Comparison of ENCODE assay signal across 11 cellular contexts in the genomic region with DNA sequence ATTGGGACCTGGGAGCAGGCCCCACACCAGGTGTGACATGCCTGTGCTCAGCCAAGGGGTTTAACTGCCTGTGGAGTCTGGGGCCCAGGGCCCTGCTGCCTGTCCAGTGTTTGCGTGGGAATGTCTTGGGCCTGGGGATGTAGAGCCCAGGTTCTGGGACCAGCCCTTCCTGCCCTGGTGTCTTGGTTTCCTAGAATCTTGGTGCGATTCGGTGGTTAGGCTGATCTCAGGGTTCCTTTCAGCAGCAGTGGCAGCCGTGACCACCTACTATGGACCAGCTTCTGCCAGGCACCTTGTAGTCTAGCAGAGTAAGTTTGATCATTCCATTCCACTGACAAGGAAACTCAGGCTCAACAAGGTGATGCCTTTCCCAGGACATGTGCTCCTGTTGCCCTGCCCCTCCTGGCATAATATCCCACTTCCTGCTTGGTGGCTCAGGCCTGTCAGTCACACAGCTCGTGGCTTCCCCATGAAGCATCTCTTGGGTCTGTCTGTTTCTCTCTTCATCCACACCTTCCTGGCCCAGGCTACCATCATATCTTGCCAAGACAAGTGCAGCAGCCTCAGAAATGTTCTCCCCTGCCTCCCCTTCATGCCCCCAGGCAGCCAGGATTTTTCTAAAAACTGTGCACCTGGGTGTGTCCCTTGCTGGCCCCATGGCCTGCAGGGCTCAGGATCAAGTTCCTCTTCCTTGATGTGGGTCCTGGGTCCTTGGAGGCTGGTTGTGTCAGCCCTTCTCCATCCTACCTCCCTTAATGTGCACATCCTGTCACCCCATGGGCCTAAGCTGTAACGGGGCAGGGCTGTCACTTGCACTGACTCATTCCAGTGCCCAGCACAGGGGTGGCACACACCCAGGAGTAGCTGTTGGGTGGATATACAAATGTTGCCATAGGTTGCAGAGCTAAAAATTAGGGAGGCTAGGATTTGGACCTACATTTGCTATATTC. TPM values are rescaled to one million over a fixed set of nuclear protein-coding genes. Genes with fewer than 3 reads are reported as not detected.
DNase-seq lines count a peak whose midpoint lies in the region; ATAC-seq, FAIRE-seq and TF ChIP-seq lines count a peak whose summit lies in the region.
"Had no signal": no experiment of that assay in that cellular context is flagged by ENCODE, and none has a peak within 500 bp of the region (broad histone marks: within the 10 kb centered on the region; RNA-seq: fewer than 3 reads in every experiment).

No MANE protein-coding gene starts in this region.

- H3K79me2 ChIP-seq in GM23248 (ENCODE audit: insufficient read depth), result peaks cover 61% of the 10 kb centered on the region

- H3K27me3 Mint-ChIP-seq in T-helper 2 cell treated with Interferon-gamma antibody and Interleukin-4, amounts not matched to agents 5 μg/mL and 100 μg/mL, for 36 hours (ENCODE audit: low read depth), result no peaks in the 10 kb centered on the region

- H3K4me3 ChIP-seq in GM23248, result no peak overlapping the region
- H3K4me3 ChIP-seq in left lung, result no peak overlapping the region
- H3K4me3 ChIP-seq: thoracic aorta had no signal

- in situ Hi-C loops in GM23248 (cut with MboI), result loop anchor here (25.0 kb wide), 3 partner anchors 213 to 1213 kb away; partner anchors contain the start of gene MEG3

- TF ChIP-seq CTCF in left lung (IDR thresholded peaks at IDR 0.05), result no peak

- no peak overlapping the region for H2AFZ ChIP-seq in GM23248

- H3K9me3 Mint-ChIP-seq in T-helper 2 cell treated with Interferon-gamma antibody and Interleukin-4, amounts not matched to agents 5 μg/mL and 100 μg/mL, for 36 hours, result no peaks in the 10 kb centered on the region
- H3K9me3 Mint-ChIP-seq: activated naive CD4-positive, alpha-beta T cell treated with anti-CD3 and anti-CD28 coated beads, Interleukin-2, amount 50 U/mL, for 72 hours had no signal

- H3K36me3 ChIP-seq in GM23248 (ENCODE audit: low read depth) (no peaks in the 10 kb centered on the region), left lung (no peaks in the 10 kb centered on the region)

- peak; percentile 22 for ATAC-seq in left lung

- no peak for TF ChIP-seq POLR2A in GM12892 (IDR thresholded peaks at IDR 0.05; ENCODE audit: low read depth, low read length)

- H3K36me3 Mint-ChIP-seq in T-helper 2 cell treated with Interferon-gamma antibody and Interleukin-4, amounts not matched to agents 5 μg/mL and 100 μg/mL, for 36 hours (ENCODE audit: low read depth), result no peaks in the 10 kb centered on the region
- H3K36me3 Mint-ChIP-seq: activated naive CD4-positive, alpha-beta T cell treated with anti-CD3 and anti-CD28 coated beads, Interleukin-2, amount 50 U/mL, for 72 hours had no signal

- H3K27me3 ChIP-seq in GM23248 (replicated peaks; ENCODE audit: insufficient read depth) (no peaks in the 10 kb centered on the region), left lung (no peaks in the 10 kb centered on the region)

- no peaks in the 10 kb centered on the region for H3F3A ChIP-seq in GM23248 (ENCODE audit: insufficient read depth)

- peaks cover 7% of the 10 kb centered on the region for H3K4me1 Mint-ChIP-seq in T-helper 2 cell treated with Interferon-gamma antibody and Interleukin-4, amounts not matched to agents 5 μg/mL and 100 μg/mL, for 36 hours (ENCODE audit: low read depth)

- DNase-seq in CD1c-positive myeloid dendritic cell (ENCODE audit: extremely low spot score), result peak; percentile 11
- peak; percentile 25 for DNase-seq in GM23248
- DNase-seq in T-helper 2 cell treated with Interferon-gamma antibody and Interleukin-4, amounts not matched to agents 5 μg/mL and 100 μg/mL, for 36 hours (ENCODE audit: low spot score), result no peak
- DNase-seq in left lung, result no peak
- DNase-seq in cerebellar nuclear complex (lab: John Stamatoyannopoulos, UW), result no peak
- no peak for DNase-seq in GM12892 (ENCODE audit: insufficient read length)
- DNase-seq in stimulated activated CD4-positive, alpha-beta T cell treated with anti-CD3 and anti-CD28 coated beads, Interleukin-15, amount 100 ng/mL, for 24 hours, result no peak
- DNase-seq: Kasumi-1 had no signal

- H3K9me2 ChIP-seq in GM23248 (ENCODE audit: insufficient read depth), result no peaks in the 10 kb centered on the region

- H3K4me1 ChIP-seq in GM23248 (ENCODE audit: insufficient read depth), result peaks cover 23% of the 10 kb centered on the region
- H3K4me1 ChIP-seq in left lung, result peaks cover 0 to 18% of the 10 kb centered on the region in 2 donors

- FAIRE-seq in GM12892 (lab: Jason Lieb, UNC), result no peak
- FAIRE-seq: D721Med had no signal

- intact Hi-C loops in left lung (cut with DNase I), result no loop called here

- no peak overlapping the region for H3K4me3 Mint-ChIP-seq in T-helper 2 cell treated with Interferon-gamma antibody and Interleukin-4, amounts not matched to agents 5 μg/mL and 100 μg/mL, for 36 hours

- H3K27ac ChIP-seq in GM23248 (no peak overlapping the region), left lung (no peak overlapping the region)
- H3K27ac ChIP-seq: thoracic aorta had no signal

- H3K4me2 ChIP-seq in GM23248 (ENCODE audit: unreplicated experiment), result no peak overlapping the region

- H3K27ac Mint-ChIP-seq in T-helper 2 cell treated with Interferon-gamma antibody and Interleukin-4, amounts not matched to agents 5 μg/mL and 100 μg/mL, for 36 hours, result peak overlapping the region; percentile 58

- H3K9me3 ChIP-seq in GM23248 (ENCODE audit: low read depth), result no peaks in the 10 kb centered on the region
- H3K9me3 ChIP-seq in left lung, result no peaks in the 10 kb centered on the region
- H3K9me3 ChIP-seq: thoracic aorta had no signal

- no peaks in the 10 kb centered on the region for H4K20me1 ChIP-seq in GM23248 (ENCODE audit: insufficient read depth)

- no peak overlapping the region for H3K9ac ChIP-seq in GM23248

- WGBS in GM23248 (ENCODE audit: low coverage in 1 of 2, low lambda C conversion rate in 2 of 2, missing lambda C conversion rate in 2 of 2), 2 experiments, result 78 to 82% methylated on average over 5 to 6 of the region's 6 CpGs

RNA-seq across cellular contexts. Expression of gene WDR25, which starts 48.5 kb away (rescaled TPM):
- total RNA-seq in GM23248 (2014; rRNA removed; shearing (Covaris generic)), result 15.3 and 22.4 TPM in 2 replicates
- 19.4 and 20.9 TPM in 2 replicates for polyA plus RNA-seq in GM23248 (2016; fragmentation: Nextera tagmentation; extraction: Ambion mirVana)
- total RNA-seq in left lung, result 10 to 100 TPM in 1 of 2 donors, 1 to 10 TPM in 1; 8.4 to 12.1 TPM
- 2.6 TPM for polyA plus RNA-seq in GM12892 (2012; ENCODE audit: missing spikeins)

Comparison
In these comparisons a context has a peak if more than half of its experiments do, and no peak if none do; other contexts are left out.
1. DNase-seq: peak in CD1c-positive myeloid dendritic cell (single experiment) and GM23248 (single experiment); none in T-helper 2 cell treated with Interferon-gamma antibody and Interleukin-4, amounts not matched to agents 5 μg/mL and 100 μg/mL, for 36 hours (single experiment), left lung (0 of 2), cerebellar nuclear complex (0 of 2), GM12892 (single experiment) and stimulated activated CD4-positive, alpha-beta T cell treated with anti-CD3 and anti-CD28 coated beads, Interleukin-15, amount 100 ng/mL, for 24 hours (single experiment).